In genomic region chr3:99658274-99658673, GRCh38 we compare ENCODE assay signal across 19 cellular contexts. TPM values are rescaled to one million over a fixed set of nuclear protein-coding genes. Genes with fewer than 3 reads are reported as not detected.
A peak's percentile ranks its signal among the peaks of the same experiment; 100 is the strongest.
DNase-seq lines count a peak whose midpoint lies in the region; ATAC-seq and TF ChIP-seq lines count a peak whose summit lies in the region.
"Had no signal": no experiment of that assay in that cellular context is flagged by ENCODE, and none has a peak within 500 bp of the region (broad histone marks: within the 10 kb centered on the region; RNA-seq: fewer than 3 reads in every experiment).

No MANE protein-coding gene starts in this region.

- no peak overlapping the region for H2AK5ac ChIP-seq in neuronal stem cell (ENCODE audit: low read depth, low read length)

- peaks cover 53% of the 10 kb centered on the region for H3K36me3 Mint-ChIP-seq in MCF 10A (ENCODE audit: insufficient read depth, unreplicated experiment)
- H3K36me3 Mint-ChIP-seq: CD4-positive, CD25-positive, alpha-beta regulatory T cell; naive B cell had no signal

- no peak for DNase-seq in MCF 10A (ENCODE audit: unreplicated experiment)
- no peak for DNase-seq in breast epithelium (ENCODE audit: low spot score in 2 of 2)
- no peak for DNase-seq in Right ventricle myocardium superior
- no peak for DNase-seq in neuronal stem cell (ENCODE audit: low spot score)
- DNase-seq in activated CD4-positive, alpha-beta T cell treated with anti-CD3 and anti-CD28 coated beads for 4 hours: no peak
- DNase-seq in epidermal melanocyte (ENCODE audit: insufficient read length, low spot score): no peak
- no peak for DNase-seq in stimulated activated CD8-positive, alpha-beta memory T cell treated with anti-CD3 and anti-CD28 coated beads, Interleukin-4, amount 100 ng/mL, for 48 hours
- no peak for DNase-seq in NCI-H446 (lab: John Stamatoyannopoulos, UW)
- DNase-seq: 8988T; adrenal gland; CD4-positive, CD25-positive, alpha-beta regulatory T cell; DND-41; left colon; naive B cell; substantia nigra had no signal

- H4K8ac ChIP-seq in neuronal stem cell (ENCODE audit: low read depth, low read length): no peak overlapping the region

- TF ChIP-seq POLR2A in breast epithelium (IDR thresholded peaks at IDR 0.05): no peak

- no peak overlapping the region for H3K4me3 ChIP-seq in breast epithelium
- H3K4me3 ChIP-seq in neuronal stem cell (ENCODE audit: low read length in 2 of 2): no peak overlapping the region
- H3K4me3 ChIP-seq: adrenal gland, hepatocyte had no signal

- H3K9me3 Mint-ChIP-seq in MCF 10A (ENCODE audit: unreplicated experiment): no peaks in the 10 kb centered on the region
- H3K9me3 Mint-ChIP-seq: activated T-helper 1 cell treated with anti-CD3 and anti-CD28 coated beads, Interleukin-12 subunit alpha, Interleukin-12 subunit beta, Interleukin-2, Interleukin-4 antibody, amounts not matched to agents 30 ng/mL and 10 ng/mL and 1 ng/mL, durations not matched to agents 14 hours and 24 hours and 36 hours had no signal

- H3K9me3 ChIP-seq in breast epithelium (no peaks in the 10 kb centered on the region), neuronal stem cell (replicated peaks in 1 of 2; ENCODE audit: control insufficient read depth in 2 of 2, insufficient read depth in 1 of 2, low read depth in 1 of 2, low read length in 2 of 2) (no peaks in the 10 kb centered on the region)
- H3K9me3 ChIP-seq: adrenal gland had no signal

- no CpG with 5 or more reads among the region's 2 CpGs for WGBS in neuronal stem cell (ENCODE audit: extremely low coverage in 2 of 2, insufficient read length in 2 of 2, insufficient replicate concordance in 1 of 2), 2 donors

- H3K79me1 ChIP-seq in neuronal stem cell (ENCODE audit: low read depth, low read length): no peaks in the 10 kb centered on the region

- H3K27me3 ChIP-seq in breast epithelium: no peaks in the 10 kb centered on the region
- H3K27me3 ChIP-seq in neuronal stem cell (ENCODE audit: control insufficient read depth in 3 of 3, insufficient read depth in 3 of 3, low read depth in 1 of 3, low read length in 3 of 3): no peaks in the 10 kb centered on the region
- H3K27me3 ChIP-seq: adrenal gland, hepatocyte had no signal

- TF ChIP-seq CTCF in MCF 10A (IDR thresholded peaks at IDR 0.05; ENCODE audit: unreplicated experiment) (no peak), breast epithelium (IDR thresholded peaks at IDR 0.05) (no peak)

- intact Hi-C loops in MCF 10A (cut with micrococcal nuclease): no loop called here
- intact Hi-C loops in breast epithelium (cut with DNase I; ENCODE audit: low total_unique reads): no loop called here
- intact Hi-C loops in Right ventricle myocardium superior (cut with DNase I): no loop called here

- ATAC-seq in Right ventricle myocardium superior (ENCODE audit: poor library complexity): peak; percentile 65
- ATAC-seq: left colon had no signal

- no peak overlapping the region for H3K23ac ChIP-seq in neuronal stem cell (ENCODE audit: low read depth, low read length, poor library complexity)

- no peak overlapping the region for H2BK15ac ChIP-seq in neuronal stem cell (ENCODE audit: low read length)

- no peak overlapping the region for H3K4ac ChIP-seq in neuronal stem cell (ENCODE audit: low read length)

- H3K27me3 Mint-ChIP-seq in MCF 10A (ENCODE audit: insufficient read depth, unreplicated experiment): no peaks in the 10 kb centered on the region
- H3K27me3 Mint-ChIP-seq: progenitor cell of endocrine pancreas had no signal

- no TSS peak for BruUV-seq in MCF 10A (replicated peaks; lab: Mats Ljungman, UMichigan)

- POLR2A ChIA-PET in MCF 10A (lab: Yijun Ruan, JAX): interaction anchor here (0.9 kb wide), 2 partner anchors 8 to 20 kb away, joined by 3 to 4 read pairs; partner anchors contain the start of gene COL8A1

- H3K36me3 ChIP-seq in breast epithelium: no peaks in the 10 kb centered on the region
- H3K36me3 ChIP-seq in neuronal stem cell (replicated peaks in 1 of 2; ENCODE audit: control insufficient read depth in 2 of 2, insufficient read depth in 2 of 2, low read length in 2 of 2): no peaks in the 10 kb centered on the region
- H3K36me3 ChIP-seq: adrenal gland had no signal

- H3K4me2 ChIP-seq in neuronal stem cell (ENCODE audit: insufficient read depth, low read length, poor library complexity, severe bottlenecking): no peak overlapping the region
- H3K4me2 ChIP-seq: hepatocyte had no signal

- CTCF ChIA-PET in MCF 10A (lab: Yijun Ruan, JAX): interaction anchor here (0.9 to 3.6 kb wide), 3 partner anchors 14 to 29 kb away, joined by 3 to 21 read pairs (median 6); no protein-coding TSS in a partner anchor

- peak overlapping the region; percentile 63 for H3K27ac Mint-ChIP-seq in MCF 10A (ENCODE audit: low read depth, unreplicated experiment)
- H3K27ac Mint-ChIP-seq: activated T-helper 1 cell treated with anti-CD3 and anti-CD28 coated beads, Interleukin-12 subunit alpha, Interleukin-12 subunit beta, Interleukin-2, Interleukin-4 antibody, amounts not matched to agents 30 ng/mL and 10 ng/mL and 1 ng/mL, durations not matched to agents 14 hours and 24 hours and 36 hours; CD4-positive, CD25-positive, alpha-beta regulatory T cell; naive B cell; progenitor cell of endocrine pancreas had no signal

- H2BK5ac ChIP-seq in neuronal stem cell (ENCODE audit: low read length): no peak overlapping the region

- no peak overlapping the region for H3K9ac ChIP-seq in neuronal stem cell (ENCODE audit: low read depth, low read length, poor library complexity)

- H3K4me1 Mint-ChIP-seq in MCF 10A (ENCODE audit: insufficient read depth, unreplicated experiment): peaks cover 54% of the 10 kb centered on the region
- H3K4me1 Mint-ChIP-seq: CD4-positive, CD25-positive, alpha-beta regulatory T cell; naive B cell had no signal

- no peak overlapping the region for H4K91ac ChIP-seq in neuronal stem cell (ENCODE audit: low read depth, low read length, poor library complexity)

- peak overlapping the region; percentile 21 for H2AFZ ChIP-seq in neuronal stem cell (ENCODE audit: low read length)
- H2AFZ ChIP-seq: hepatocyte had no signal

- H3K18ac ChIP-seq in neuronal stem cell (ENCODE audit: low read length): no peak overlapping the region

- H3K4me1 ChIP-seq in breast epithelium (no peaks in the 10 kb centered on the region), neuronal stem cell (ENCODE audit: control insufficient read depth in 2 of 2, insufficient read depth in 1 of 2, low read depth in 1 of 2, low read length in 2 of 2) (peaks cover 3 to 22% of the 10 kb centered on the region in 2 donors)
- H3K4me1 ChIP-seq: adrenal gland had no signal

- no peak overlapping the region for H2BK12ac ChIP-seq in neuronal stem cell (ENCODE audit: low read length)

- H3K27ac ChIP-seq in breast epithelium: no peak overlapping the region
- H3K27ac ChIP-seq in neuronal stem cell (replicated peaks; ENCODE audit: low read length): no peak overlapping the region
- H3K27ac ChIP-seq: hepatocyte, HL-60 had no signal

- H3K4me3 Mint-ChIP-seq in MCF 10A (ENCODE audit: unreplicated experiment): no peak overlapping the region
- H3K4me3 Mint-ChIP-seq: activated T-helper 1 cell treated with anti-CD3 and anti-CD28 coated beads, Interleukin-12 subunit alpha, Interleukin-12 subunit beta, Interleukin-2, Interleukin-4 antibody, amounts not matched to agents 30 ng/mL and 10 ng/mL and 1 ng/mL, durations not matched to agents 14 hours and 24 hours and 36 hours; CD4-positive, CD25-positive, alpha-beta regulatory T cell; naive B cell had no signal

- H2BK120ac ChIP-seq in neuronal stem cell (ENCODE audit: low read depth, low read length): no peak overlapping the region

- H3K14ac ChIP-seq in neuronal stem cell (ENCODE audit: low read length): no peak overlapping the region

RNA-seq across cellular contexts. Expression of gene COL8A1, which starts 19.9 kb away (rescaled TPM):
- total RNA-seq in MCF 10A (2022) (29.1 and 112 TPM in 2 replicates), breast epithelium (10 to 100 TPM in 2 of 3 donors, 1 to 10 TPM in 1; 9.2 to 43.6 (median 13.6) TPM), Right ventricle myocardium superior (9.4 TPM)
- polyA plus RNA-seq in neuronal stem cell (2013, experiment 1 of 2): 0.10 TPM
- 0.07 TPM for polyA plus RNA-seq in neuronal stem cell (2013, experiment 2 of 2)
- total RNA-seq: CD4-positive, CD25-positive, alpha-beta regulatory T cell; progenitor cell of endocrine pancreas had no signal
- polyA plus RNA-seq: CD4-positive, CD25-positive, alpha-beta regulatory T cell had no signal
